ENCODE assay signal across 8 cellular contexts in the genomic region with DNA sequence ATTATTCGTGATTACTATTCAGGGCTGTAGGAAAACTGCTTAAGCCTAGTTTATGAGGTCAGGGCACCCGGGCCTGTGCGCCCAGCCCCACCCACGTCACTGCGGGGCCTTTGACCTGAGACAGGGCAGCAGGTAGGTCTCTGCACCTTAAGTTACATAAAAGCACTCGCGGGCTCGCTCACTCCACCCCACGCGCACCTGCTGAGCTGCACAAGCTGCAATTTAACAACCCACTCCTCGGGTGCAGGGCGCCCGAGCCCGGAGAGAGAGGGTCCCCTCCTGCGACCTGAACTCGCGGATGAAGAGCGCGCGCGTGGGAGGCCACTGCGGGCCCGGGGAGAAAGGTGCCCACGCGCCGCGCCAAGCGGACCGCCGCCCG. TPM values are rescaled to one million over a fixed set of nuclear protein-coding genes. Genes with fewer than 3 reads are reported as not detected.
DNase-seq lines count a peak whose midpoint lies in the region; ATAC-seq and TF ChIP-seq lines count a peak whose summit lies in the region.

No MANE protein-coding gene starts in this region.

- TF ChIP-seq CTCF in LNCaP clone FGC (IDR thresholded peaks at IDR 0.05; ENCODE audit: control insufficient read depth, extremely low read depth, insufficient read depth) (no peak), choroid plexus epithelial cell (conservative IDR thresholded peaks at IDR 0.05; ENCODE audit: low read depth, low read length) (no peak)

- peak overlapping the region in 6 of 9 donors; percentile 28 to 78 (median 47) for H3K27ac Mint-ChIP-seq in naive thymus-derived CD4-positive, alpha-beta T cell

- POLR2A ChIA-PET in naive thymus-derived CD4-positive, alpha-beta T cell (lab: Charles Lee): interaction anchor here (0.5 to 1.9 kb wide), 3 partner anchors 35 to 382 kb away, joined by 3 to 8 read pairs (median 3); no protein-coding TSS in a partner anchor

- H3K4me1 ChIP-seq in naive thymus-derived CD4-positive, alpha-beta T cell (ENCODE audit: control insufficient read depth in 2 of 2, insufficient read depth in 2 of 2, low read length in 2 of 2): peaks cover 0 to 12% of the 10 kb centered on the region in 2 donors

- CTCF ChIA-PET in naive thymus-derived CD4-positive, alpha-beta T cell (lab: Charles Lee): no interaction called here

- H3K4me1 Mint-ChIP-seq in naive thymus-derived CD4-positive, alpha-beta T cell: peaks cover 0 to 28% (median 18%) of the 10 kb centered on the region in 7 donors

- DNase-seq in stimulated activated CD4-positive, alpha-beta T cell treated with anti-CD3 and anti-CD28 coated beads, Interleukin-12 subunit alpha, Interleukin-12 subunit beta, amount 100 ng/mL, for 4 hours: peak; percentile 33
- no peak for DNase-seq in stimulated activated CD4-positive, alpha-beta T cell treated with anti-CD3 and anti-CD28 coated beads, Interleukin-2, amount 100 ng/mL, for 48 hours
- DNase-seq in LNCaP clone FGC (ENCODE audit: low read depth): peak; percentile 6
- no peak for DNase-seq in choroid plexus epithelial cell (ENCODE audit: low read depth)
- no peak for DNase-seq in naive thymus-derived CD4-positive, alpha-beta T cell
- DNase-seq in NAMALWA (ENCODE audit: low spot score): no peak
- DNase-seq in SIG-M5 (lab: John Stamatoyannopoulos, UW): no peak
- DNase-seq in NCI-H510A treated with DMSO at 0.1 percent for 48 hours (lab: John Stamatoyannopoulos, UW): no peak

- H3K9me3 Mint-ChIP-seq in naive thymus-derived CD4-positive, alpha-beta T cell: peaks cover 0 to 1% (median 0%) of the 10 kb centered on the region in 11 donors

- peak overlapping the region; percentile 66 for H3K27ac ChIP-seq in naive thymus-derived CD4-positive, alpha-beta T cell (ENCODE audit: low read depth, low read length)

- intact Hi-C loops in naive thymus-derived CD4-positive, alpha-beta T cell (cut with micrococcal nuclease): loop anchor here (1.0 to 10.0 kb wide), 6 partner anchors 26 to 367 kb away; a partner anchor contains a TSS

- peaks cover 11 to 15% (median 12%) of the 10 kb centered on the region in 5 donors for H3K27me3 Mint-ChIP-seq in naive thymus-derived CD4-positive, alpha-beta T cell

- H3K36me3 ChIP-seq in naive thymus-derived CD4-positive, alpha-beta T cell (ENCODE audit: control insufficient read depth in 2 of 3, insufficient read depth in 3 of 3, low read length in 3 of 3): peaks cover 3 to 31% (median 9%) of the 10 kb centered on the region in 3 experiments

- peak overlapping the region; percentile 79 to 90 (median 87) for H3K4me3 Mint-ChIP-seq in naive thymus-derived CD4-positive, alpha-beta T cell

- H3K36me3 Mint-ChIP-seq in naive thymus-derived CD4-positive, alpha-beta T cell: peaks cover 0 to 20% (median 0%) of the 10 kb centered on the region in 5 donors

- peak; percentile 3 for ATAC-seq in naive thymus-derived CD4-positive, alpha-beta T cell

- no peaks in the 10 kb centered on the region for H3K9me3 ChIP-seq in naive thymus-derived CD4-positive, alpha-beta T cell (ENCODE audit: control insufficient read depth in 2 of 3, low read length in 3 of 3)

- no peaks in the 10 kb centered on the region for H3K27me3 ChIP-seq in naive thymus-derived CD4-positive, alpha-beta T cell (ENCODE audit: control insufficient read depth in 2 of 2, insufficient read depth in 2 of 2, low read length in 2 of 2)

- peak overlapping the region; percentile 85 for H3K4me3 ChIP-seq in LNCaP clone FGC (ENCODE audit: low read depth, low read length)
- peak overlapping the region; percentile 77 for H3K4me3 ChIP-seq in choroid plexus epithelial cell (ENCODE audit: low read depth, low read length)
- peak overlapping the region; percentile 43 for H3K4me3 ChIP-seq in naive thymus-derived CD4-positive, alpha-beta T cell (ENCODE audit: low read length)

RNA-seq across cellular contexts. Expression of a gene that starts 0.5 kb away (rescaled TPM):
- 10 to 100 TPM in 3 of 5 experiments, 1 to 10 TPM in 2; 4.6 to 46.1 (median 16.3) TPM for total RNA-seq in naive thymus-derived CD4-positive, alpha-beta T cell
- polyA plus RNA-seq in naive thymus-derived CD4-positive, alpha-beta T cell: 10 to 100 TPM; 12.9 to 14.3 TPM

RNA-seq across cellular contexts. Expression of a gene that starts 8.7 kb away (rescaled TPM):
- not detected for total RNA-seq in naive thymus-derived CD4-positive, alpha-beta T cell
- polyA plus RNA-seq in naive thymus-derived CD4-positive, alpha-beta T cell: not detected

RNA-seq across cellular contexts. Expression of a gene that starts 25.6 kb away (rescaled TPM):
- 1 to 10 TPM in 2 of 5 experiments, under 1 TPM in 3; 0.27 to 2.9 (median 0.59) TPM for total RNA-seq in naive thymus-derived CD4-positive, alpha-beta T cell
- polyA plus RNA-seq in naive thymus-derived CD4-positive, alpha-beta T cell: not detected

RNA-seq across cellular contexts. Expression of a gene that starts 29.4 kb away (rescaled TPM):
- 10 to 100 TPM in 1 of 5 experiments, 1 to 10 TPM in 2, under 1 TPM in 2; 0.81 to 83.6 (median 3.1) TPM for total RNA-seq in naive thymus-derived CD4-positive, alpha-beta T cell
- under 1 TPM; 0.09 to 0.17 TPM for polyA plus RNA-seq in naive thymus-derived CD4-positive, alpha-beta T cell

RNA-seq across cellular contexts. Expression of a gene that starts 35.9 kb away (rescaled TPM):
- total RNA-seq in naive thymus-derived CD4-positive, alpha-beta T cell: 100 to 1,000 TPM; 431 to 720 (median 579) TPM
- polyA plus RNA-seq in naive thymus-derived CD4-positive, alpha-beta T cell: 100 to 1,000 TPM; 129 to 298 TPM

Comparison
In these comparisons a context has a peak if more than half of its experiments do, and no peak if none do; other contexts are left out.
1. DNase-seq: peak in stimulated activated CD4-positive, alpha-beta T cell treated with anti-CD3 and anti-CD28 coated beads, Interleukin-12 subunit alpha, Interleukin-12 subunit beta, amount 100 ng/mL, for 4 hours (single experiment) and LNCaP clone FGC (single experiment); none in stimulated activated CD4-positive, alpha-beta T cell treated with anti-CD3 and anti-CD28 coated beads, Interleukin-2, amount 100 ng/mL, for 48 hours (0 of 2), choroid plexus epithelial cell (single experiment), naive thymus-derived CD4-positive, alpha-beta T cell (0 of 9), NAMALWA (single experiment), SIG-M5 (single experiment) and NCI-H510A treated with DMSO at 0.1 percent for 48 hours (single experiment).
2. Peak in every context shown above with its lines, with median percentiles within 50 percentile points of each other: H3K4me3 ChIP-seq.